In the genomic region with DNA sequence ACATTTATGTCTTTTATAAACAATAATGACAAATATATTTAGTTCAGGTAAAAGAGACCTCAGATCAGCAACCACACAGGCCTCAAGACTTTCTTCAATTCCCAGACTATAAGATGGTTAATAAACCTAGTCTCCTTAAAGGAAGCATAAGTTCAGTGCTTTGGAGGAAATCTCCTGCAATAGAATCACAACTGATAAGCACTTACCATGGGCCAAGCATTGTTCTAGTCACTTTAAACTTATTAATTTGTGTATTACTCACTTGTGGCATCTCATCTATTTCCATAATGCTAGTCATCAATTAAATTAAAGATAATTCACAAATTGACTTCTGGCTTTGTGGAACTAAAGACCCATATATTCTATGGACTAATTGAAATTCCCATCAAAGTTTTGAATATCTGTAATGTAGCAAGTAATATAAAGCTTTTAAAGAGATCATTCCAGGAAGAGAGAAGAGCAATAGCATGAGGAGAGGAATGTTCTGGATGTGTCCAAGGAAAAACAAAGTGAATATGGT, we compare ENCODE assay signal across 16 cellular contexts. TPM values are rescaled to one million over a fixed set of nuclear protein-coding genes. Genes with fewer than 3 reads are reported as not detected.
DNase-seq lines count a peak whose midpoint lies in the region; TF ChIP-seq lines count a peak whose summit lies in the region.
"Had no signal": no experiment of that assay in that cellular context is flagged by ENCODE, and none has a peak within 500 bp of the region (broad histone marks: within the 10 kb centered on the region; RNA-seq: fewer than 3 reads in every experiment).

No MANE protein-coding gene starts in this region.

- H2BK120ac ChIP-seq in mesenchymal stem cell (ENCODE audit: low read depth, low read length), result no peak overlapping the region

- H3K23ac ChIP-seq in mesenchymal stem cell (ENCODE audit: low read length in 2 of 2), result no peak overlapping the region

- no peaks in the 10 kb centered on the region for H3F3A ChIP-seq in Loucy (ENCODE audit: low read depth)

- H3K14ac ChIP-seq in mesenchymal stem cell (ENCODE audit: low read length in 2 of 2), result no peak overlapping the region

- no peaks in the 10 kb centered on the region for H4K20me1 ChIP-seq in Loucy (ENCODE audit: insufficient read depth, low read length, poor library complexity, severe bottlenecking)

- H3K9me3 ChIP-seq in Loucy (ENCODE audit: insufficient read depth, low read depth, low read length) (no peaks in the 10 kb centered on the region), mesenchymal stem cell (ENCODE audit: control insufficient read depth, low read length) (no peaks in the 10 kb centered on the region), tibial artery (no peaks in the 10 kb centered on the region)

- TF ChIP-seq CTCF in Loucy (conservative IDR thresholded peaks at IDR 0.05; ENCODE audit: low read length) (no peak), choroid plexus epithelial cell (conservative IDR thresholded peaks at IDR 0.05; ENCODE audit: low read depth, low read length) (no peak), tibial artery (IDR thresholded peaks at IDR 0.05) (no peak)

- H3K18ac ChIP-seq in mesenchymal stem cell (ENCODE audit: low read depth in 1 of 2, low read length in 2 of 2), result no peak overlapping the region

- intact Hi-C loops in tibial artery (cut with DNase I; ENCODE audit: low total_unique reads), result no loop called here

- H3K4ac ChIP-seq in mesenchymal stem cell (ENCODE audit: low read depth in 1 of 2, low read length in 2 of 2), result no peak overlapping the region

- DNase-seq in choroid plexus epithelial cell (ENCODE audit: low read depth) (peak; percentile 30), mesenchymal stem cell (no peak), tibial artery (no peak), GM03348 (ENCODE audit: low spot score) (no peak), inferior parietal cortex (ENCODE audit: extremely low spot score) (no peak), NCI-H524 treated with DMSO at 0.1 percent for 48 hours (lab: John Stamatoyannopoulos, UW) (no peak)
- DNase-seq: CD8-positive, alpha-beta T cell; DMS53; NCI-H1417 treated with DMSO at 0.1 percent for 48 hours; NCI-H187 treated with DMSO at 0.1 percent for 48 hours; NCI-H226; NCI-H524; PC-3; RPMI8226; SHP77 treated with DMSO at 0.1 percent for 48 hours had no signal

- no peaks in the 10 kb centered on the region for H3K9me2 ChIP-seq in Loucy (replicated peaks; ENCODE audit: low read depth, low read length)

- no peak overlapping the region for H2BK5ac ChIP-seq in mesenchymal stem cell (ENCODE audit: low read depth, low read length, poor library complexity, severe bottlenecking)

- H3K79me2 ChIP-seq in Loucy (ENCODE audit: insufficient read depth, low read length), result no peaks in the 10 kb centered on the region

- H3K27me3 ChIP-seq in Loucy (ENCODE audit: insufficient read depth, low read length, poor library complexity, severe bottlenecking) (no peaks in the 10 kb centered on the region), mesenchymal stem cell (ENCODE audit: control insufficient read depth in 1 of 2, insufficient read depth in 1 of 2, low read length in 2 of 2) (no peaks in the 10 kb centered on the region), tibial artery (no peaks in the 10 kb centered on the region)

- no peaks in the 10 kb centered on the region for H3K36me3 ChIP-seq in Loucy (ENCODE audit: insufficient read depth, low read length)
- H3K36me3 ChIP-seq in mesenchymal stem cell (ENCODE audit: control insufficient read depth in 1 of 2, insufficient read depth in 2 of 2, low read depth in 1 of 2, low read length in 2 of 2), result peaks cover 0 to 18% of the 10 kb centered on the region in 2 experiments
- H3K36me3 ChIP-seq in tibial artery, result peaks cover 6 to 16% (median 14%) of the 10 kb centered on the region in 3 donors

- peak overlapping the region; percentile 16; the same call in 1 of the 2 replicates for H2AFZ ChIP-seq in Loucy (ENCODE audit: low read length)
- H2AFZ ChIP-seq in mesenchymal stem cell (ENCODE audit: low read depth, low read length), result no peak overlapping the region

- H4K91ac ChIP-seq in mesenchymal stem cell (ENCODE audit: low read length), result no peak overlapping the region

- no peak overlapping the region for H4K8ac ChIP-seq in mesenchymal stem cell (ENCODE audit: low read length)

- no peak overlapping the region for H3K4me3 ChIP-seq in Loucy (ENCODE audit: low read length, poor library complexity, severe bottlenecking)
- no peak overlapping the region for H3K4me3 ChIP-seq in choroid plexus epithelial cell (ENCODE audit: low read depth, low read length)
- no peak overlapping the region for H3K4me3 ChIP-seq in mesenchymal stem cell (ENCODE audit: insufficient read depth in 1 of 2, low read depth in 1 of 2, low read length in 2 of 2)
- no peak overlapping the region for H3K4me3 ChIP-seq in tibial artery

- H3K4me2 ChIP-seq in Loucy (ENCODE audit: low read depth, low read length, poor library complexity, severe bottlenecking) (no peak overlapping the region), mesenchymal stem cell (ENCODE audit: low read length, poor library complexity, severe bottlenecking) (no peak overlapping the region)

- no peak overlapping the region for H2BK12ac ChIP-seq in mesenchymal stem cell (ENCODE audit: low read length in 2 of 2)

- no peak overlapping the region for H2AK5ac ChIP-seq in mesenchymal stem cell (ENCODE audit: low read length, severe bottlenecking)

- H3K27ac ChIP-seq in mesenchymal stem cell (ENCODE audit: low read length, poor library complexity, severe bottlenecking) (no peak overlapping the region), tibial artery (peak overlapping the region; percentile 47 to 55)

- no peak overlapping the region for H3K9ac ChIP-seq in Loucy (ENCODE audit: low read depth, low read length, poor library complexity, severe bottlenecking)
- peak overlapping the region; percentile 62 for H3K9ac ChIP-seq in mesenchymal stem cell (ENCODE audit: low read length)

- H2BK15ac ChIP-seq in mesenchymal stem cell (ENCODE audit: low read depth, poor library complexity, severe bottlenecking), result no peak overlapping the region

- no peaks in the 10 kb centered on the region for H3K4me1 ChIP-seq in Loucy (ENCODE audit: insufficient read depth, low read length, poor library complexity, severe bottlenecking)
- H3K4me1 ChIP-seq in mesenchymal stem cell (ENCODE audit: control insufficient read depth, insufficient read depth, low read depth, low read length), result no peaks in the 10 kb centered on the region
- peaks cover 0 to 65% (median 10%) of the 10 kb centered on the region in 4 donors for H3K4me1 ChIP-seq in tibial artery

- no peaks in the 10 kb centered on the region for H3K79me1 ChIP-seq in mesenchymal stem cell (replicated peaks; ENCODE audit: low read length, poor library complexity, severe bottlenecking)

RNA-seq across cellular contexts. Expression of a gene that starts 42.2 kb away (rescaled TPM):
- polyA plus RNA-seq in mesenchymal stem cell (2013, experiment 1 of 2), result 3,787 TPM
- 4,096 TPM for polyA plus RNA-seq in mesenchymal stem cell (2013, experiment 2 of 2)
